27 cellular contexts compared by ENCODE assay signal in the genomic region with DNA sequence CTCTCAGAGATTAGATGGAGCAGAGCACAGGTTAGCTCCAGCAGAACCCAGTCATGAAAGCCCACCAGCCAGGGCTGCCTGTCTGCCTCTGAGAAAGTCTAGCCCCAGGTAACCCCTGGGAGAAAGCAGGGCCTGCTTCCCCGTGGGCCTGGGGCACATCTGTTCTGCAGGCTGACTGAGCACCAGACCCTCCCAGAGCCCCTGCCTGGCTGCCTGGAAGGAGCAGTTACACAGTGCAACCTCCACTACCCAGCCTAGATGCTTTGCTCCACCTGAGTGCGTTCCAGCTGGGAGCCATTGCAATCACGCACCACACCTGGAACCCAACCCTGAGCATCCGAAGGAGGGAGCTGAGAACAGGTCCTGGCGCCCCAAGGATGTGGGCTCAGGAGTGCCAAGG. TPM values are rescaled to one million over a fixed set of nuclear protein-coding genes. Genes with fewer than 3 reads are reported as not detected.
DNase-seq lines count a peak whose midpoint lies in the region; ATAC-seq, FAIRE-seq and TF ChIP-seq lines count a peak whose summit lies in the region.
"Had no signal": no experiment of that assay in that cellular context is flagged by ENCODE, and none has a peak within 500 bp of the region (broad histone marks: within the 10 kb centered on the region; RNA-seq: fewer than 3 reads in every experiment).

No MANE protein-coding gene starts in this region.

- 0% methylated on average over 1 of the region's 5 CpGs for WGBS in HepG2 (ENCODE audit: low lambda C conversion rate)

- H3K4me1 ChIP-seq in OCI-LY3 (ENCODE audit: low read length) (peaks cover 10% of the 10 kb centered on the region), HepG2 (ENCODE audit: insufficient read depth, low read length) (0 out of 2 replicates have a peak, but pooled peaks cover 10% of the 10 kb centered on the region)
- H3K4me1 ChIP-seq: transverse colon had no signal

- in situ Hi-C loops in HepG2 (cut with HindIII; ENCODE audit: extremely low pct_ligation_motif_present, low pct_unique_long_range_greater_than_20kb) = loop anchor here (5.0 to 25.0 kb wide), 2 partner anchors 292 to 542 kb away; a partner anchor contains a TSS

- POLR2A ChIA-PET in BJ (lab: Charles Lee) (no interaction called here), HepG2 (lab: Yijun Ruan, JAX) (no interaction called here)

- H2AFZ ChIP-seq in OCI-LY3 (ENCODE audit: low read depth, low read length) (peak overlapping the region; percentile 66; the same call in 1 of the 2 replicates), HepG2 (ENCODE audit: low read length) (no peak overlapping the region)
- H2AFZ ChIP-seq: GM23248, PC-9 had no signal

- H3K4me3 ChIP-seq in BJ (ENCODE audit: low read depth, low read length) (no peak overlapping the region), OCI-LY3 (ENCODE audit: low read length) (no peak overlapping the region), HepG2 (replicated peaks in 1 of 3; ENCODE audit: insufficient read depth in 1 of 3, low read depth in 2 of 3, low read length in 3 of 3) (no peak overlapping the region)
- H3K4me3 ChIP-seq: BLaER1 treated with 17β-estradiol and CSF1 and Interleukin-3, amounts not matched to agents 10 nM and 100 nM; GM23248; ovary; PC-9; transverse colon had no signal

- peak overlapping the region; percentile 34; the same call in 1 of the 2 replicates for H3K4me2 ChIP-seq in OCI-LY3 (ENCODE audit: low read length)
- H3K4me2 ChIP-seq in HepG2 (ENCODE audit: low read depth, low read length) = no peak overlapping the region
- H3K4me2 ChIP-seq: BLaER1 treated with 17β-estradiol and CSF1 and Interleukin-3, amounts not matched to agents 10 nM and 100 nM had no signal

- DNase-seq in BJ (ENCODE audit: low read depth) = no peak
- no peak for DNase-seq in HepG2 (ENCODE audit: low spot score)
- no peak for DNase-seq in stimulated activated CD4-positive, alpha-beta T cell treated with anti-CD3 and anti-CD28 coated beads, Interleukin-12 subunit alpha, Interleukin-12 subunit beta, amount 100 ng/mL, for 4 hours
- DNase-seq in NCI-H1417 (lab: John Stamatoyannopoulos, UW) = no peak
- DNase-seq in DMS114 treated with DMSO at 0.1 percent for 48 hours (lab: John Stamatoyannopoulos, UW; ENCODE audit: unreplicated experiment) = no peak
- DNase-seq: amniotic stem cell, KG1, NCI-H510A, ovary, T1000 had no signal

- intact Hi-C loops in HepG2 (cut with micrococcal nuclease; ENCODE audit: unreplicated experiment) = loop anchor here (1.0 to 10.0 kb wide), 3 partner anchors 141 to 534 kb away; no protein-coding TSS in a partner anchor

- CTCF ChIA-PET in BJ (lab: Yijun Ruan, JAX) (interaction anchor here (0.5 to 3.3 kb wide), 8 partner anchors 11 to 603 kb away, joined by 3 to 52 read pairs (median 4); no protein-coding TSS in a partner anchor), HepG2 (lab: Yijun Ruan, JAX; ENCODE audit: low intra/inter-chr PET ratio, low total read pairs) (interaction anchor here (1.2 to 5.3 kb wide), 2 partner anchors 140 to 289 kb away, joined by 4 to 104 read pairs; no protein-coding TSS in a partner anchor)

- H4K20me1 ChIP-seq in OCI-LY3 (ENCODE audit: insufficient read depth, low read length) (no peaks in the 10 kb centered on the region), HepG2 (ENCODE audit: insufficient read depth, low read length) (no peaks in the 10 kb centered on the region)
- H4K20me1 ChIP-seq: BLaER1 treated with 17β-estradiol and CSF1 and Interleukin-3, amounts not matched to agents 10 nM and 100 nM had no signal

- no peaks in the 10 kb centered on the region for H3K79me2 ChIP-seq in OCI-LY3 (ENCODE audit: low read length)
- H3K79me2 ChIP-seq in HepG2 (ENCODE audit: insufficient read depth, low read length) = no peaks in the 10 kb centered on the region

- H3K27ac ChIP-seq in OCI-LY3 (ENCODE audit: low read length) = no peak overlapping the region
- no peak overlapping the region for H3K27ac ChIP-seq in HepG2 (ENCODE audit: extremely low read length, insufficient read depth, low read length)
- H3K27ac ChIP-seq: BLaER1 treated with 17β-estradiol and CSF1 and Interleukin-3, amounts not matched to agents 10 nM and 100 nM; brain microvascular endothelial cell; GM23248; ovary; PC-9; transverse colon; WERI-Rb-1 had no signal

- H3K9me3 ChIP-seq in OCI-LY3 (ENCODE audit: insufficient read depth, low read length) (no peaks in the 10 kb centered on the region), HepG2 (ENCODE audit: low read length) (no peaks in the 10 kb centered on the region)
- H3K9me3 ChIP-seq: BLaER1 treated with 17β-estradiol and CSF1 and Interleukin-3, amounts not matched to agents 10 nM and 100 nM; ovary; transverse colon had no signal

- ATAC-seq in HG02678 (IDR thresholded peaks at IDR 0.05; ENCODE audit: unreplicated experiment) = peak; percentile 3
- peak; percentile 34; the same call in 2 of the 3 replicates for ATAC-seq in HepG2
- no peak for ATAC-seq in esophagus mucosa

- FAIRE-seq in HepG2 (lab: Jason Lieb, UNC) = no peak
- FAIRE-seq: HTR-8/SVneo had no signal

- H3K36me3 ChIP-seq in BJ (ENCODE audit: control insufficient read depth, insufficient read depth, low read length) (no peaks in the 10 kb centered on the region), OCI-LY3 (replicated peaks; ENCODE audit: low read depth, low read length) (no peaks in the 10 kb centered on the region), HepG2 (replicated peaks in 1 of 2; ENCODE audit: control insufficient read depth in 1 of 2, insufficient read depth in 2 of 2, low read length in 2 of 2) (no peaks in the 10 kb centered on the region)
- H3K36me3 ChIP-seq: BLaER1 treated with 17β-estradiol and CSF1 and Interleukin-3, amounts not matched to agents 10 nM and 100 nM; brain microvascular endothelial cell; ovary; transverse colon; WERI-Rb-1 had no signal

- H3K27me3 ChIP-seq in BJ (ENCODE audit: control insufficient read depth, insufficient read depth, low read length) = no peaks in the 10 kb centered on the region
- 0 out of 2 replicates have a peak, but pooled peaks cover 8% of the 10 kb centered on the region for H3K27me3 ChIP-seq in OCI-LY3 (ENCODE audit: low read depth, low read length)
- H3K27me3 ChIP-seq in HepG2 (ENCODE audit: control insufficient read depth in 1 of 2, insufficient read depth in 2 of 2, low read length in 2 of 2) = no peaks in the 10 kb centered on the region
- H3K27me3 ChIP-seq: BLaER1 treated with 17β-estradiol and CSF1 and Interleukin-3, amounts not matched to agents 10 nM and 100 nM; brain microvascular endothelial cell; ovary; transverse colon had no signal

- 0 out of 2 replicates have a peak, but pooled peaks have one; percentile 3 for TF ChIP-seq CTCF in BJ (IDR thresholded peaks at IDR 0.05; ENCODE audit: insufficient read depth, low read depth, low read length)
- TF ChIP-seq CTCF in OCI-LY3 (IDR thresholded peaks at IDR 0.05; ENCODE audit: low read depth, low read length) = no peak
- TF ChIP-seq CTCF in HepG2 (CRISPR knock-in tag; IDR thresholded peaks at IDR 0.05) = no peak

- no peak for TF ChIP-seq EP300 in HepG2 (IDR thresholded peaks at IDR 0.05; ENCODE audit: low read depth in 2 of 2, low read length in 2 of 2)
- no peak for TF ChIP-seq EP300 in HepG2 (CRISPR knock-in tag; IDR thresholded peaks at IDR 0.05; ENCODE audit: borderline replicate concordance)

- BruUV-seq in HepG2 (replicated peaks; lab: Mats Ljungman, UMichigan) = no TSS peak

- H3K9ac ChIP-seq in OCI-LY3 (ENCODE audit: low read length) = no peak overlapping the region
- no peak overlapping the region for H3K9ac ChIP-seq in HepG2 (ENCODE audit: insufficient read depth, low read depth, low read length)
- H3K9ac ChIP-seq: BLaER1 treated with 17β-estradiol and CSF1 and Interleukin-3, amounts not matched to agents 10 nM and 100 nM; GM23248 had no signal

- TF ChIP-seq RAD21 in HepG2 (CRISPR knock-in tag; IDR thresholded peaks at IDR 0.05) = no peak

- no peak for TF ChIP-seq POLR2A in HepG2 (IDR thresholded peaks at IDR 0.05; ENCODE audit: insufficient read depth in 1 of 2, low read depth in 2 of 2, low read length in 2 of 2)

RNA-seq across cellular contexts. Expression of a gene that starts 24.7 kb away (rescaled TPM):
- polyA plus RNA-seq in BJ (2011; rRNA removed) = not detected in 2 replicates
- polyA minus RNA-seq in BJ (2011; rRNA and poly(A)+ RNA removed) = not detected in 2 replicates
- total RNA-seq in HepG2 (2016; rRNA removed; fragmentation: Illumina TruSeq; extraction: Trizol) = not detected in 2 replicates
- total RNA-seq in HepG2 (2016; cell fraction: cytosol; rRNA removed; fragmentation: Illumina TruSeq; extraction: Trizol; ENCODE audit: low read depth) = not detected in 2 replicates
- not detected in 2 replicates for total RNA-seq in HepG2 (2016; cell fraction: insoluble cytoplasmic fraction; rRNA removed; fragmentation: Illumina TruSeq; extraction: Trizol)
- total RNA-seq in HepG2 (2016; cell fraction: membrane; rRNA removed; fragmentation: Illumina TruSeq; extraction: Trizol) = not detected in 2 replicates
- not detected in 2 replicates for total RNA-seq in HepG2 (2016; cell fraction: nucleus; rRNA removed; fragmentation: Illumina TruSeq; extraction: Trizol)
- polyA plus RNA-seq in HepG2 (2011; rRNA removed) = not detected in 2 replicates
- polyA plus RNA-seq in HepG2 (2011; cell fraction: cytosol; rRNA removed) = not detected in 2 replicates
- polyA plus RNA-seq in HepG2 (2011; cell fraction: nucleus; rRNA removed) = not detected in 2 replicates
- not detected in 2 replicates for polyA plus RNA-seq in HepG2 (2012)
- not detected in 2 replicates for polyA plus RNA-seq in HepG2 (2016; cell fraction: cytosol; fragmentation: Illumina TruSeq; extraction: Trizol; ENCODE audit: low read depth)
- polyA plus RNA-seq in HepG2 (2016; cell fraction: insoluble cytoplasmic fraction; fragmentation: Illumina TruSeq; extraction: Trizol; ENCODE audit: low read depth) = not detected in 2 replicates
- not detected in 2 replicates for polyA plus RNA-seq in HepG2 (2016; cell fraction: membrane; fragmentation: Illumina TruSeq; extraction: Trizol; ENCODE audit: low read depth)
- polyA plus RNA-seq in HepG2 (2016; cell fraction: nucleus; fragmentation: Illumina TruSeq; extraction: Trizol; ENCODE audit: insufficient read depth, low read depth) = not detected in 2 replicates
- polyA minus RNA-seq in HepG2 (2011; rRNA and poly(A)+ RNA removed; ENCODE audit: low replicate concordance) = not detected in 2 replicates
- polyA minus RNA-seq in HepG2 (2011; cell fraction: cytosol; rRNA and poly(A)+ RNA removed) = not detected in 2 replicates
- polyA minus RNA-seq in HepG2 (2011; cell fraction: nucleus; rRNA and poly(A)+ RNA removed) = not detected in 2 replicates
- total RNA-seq in esophagus mucosa = not detected
- total RNA-seq: cerebellum; endothelial cell of umbilical vein; GM23248; kidney epithelial cell; lower leg skin; naive thymus-derived CD8-positive, alpha-beta T cell; ovary; PC-9; renal cortical epithelial cell; skeletal muscle tissue; transverse colon had no signal
- polyA plus RNA-seq: endothelial cell of umbilical vein; GM23248; naive thymus-derived CD8-positive, alpha-beta T cell; ovary had no signal

RNA-seq across cellular contexts. Expression of a gene that starts 46.6 kb away (rescaled TPM):
- polyA plus RNA-seq in BJ (2011; rRNA removed) = not detected in 2 replicates
- polyA minus RNA-seq in BJ (2011; rRNA and poly(A)+ RNA removed) = not detected in 2 replicates
- total RNA-seq in HepG2 (2016; rRNA removed; fragmentation: Illumina TruSeq; extraction: Trizol) = not detected in 2 replicates
- not detected in 2 replicates for total RNA-seq in HepG2 (2016; cell fraction: cytosol; rRNA removed; fragmentation: Illumina TruSeq; extraction: Trizol; ENCODE audit: low read depth)
- not detected in 2 replicates for total RNA-seq in HepG2 (2016; cell fraction: insoluble cytoplasmic fraction; rRNA removed; fragmentation: Illumina TruSeq; extraction: Trizol)
- total RNA-seq in HepG2 (2016; cell fraction: membrane; rRNA removed; fragmentation: Illumina TruSeq; extraction: Trizol) = not detected in 2 replicates
- total RNA-seq in HepG2 (2016; cell fraction: nucleus; rRNA removed; fragmentation: Illumina TruSeq; extraction: Trizol) = not detected in 2 replicates
- polyA plus RNA-seq in HepG2 (2011; rRNA removed) = not detected in 2 replicates
- polyA plus RNA-seq in HepG2 (2011; cell fraction: cytosol; rRNA removed) = not detected in 2 replicates
- not detected in 2 replicates for polyA plus RNA-seq in HepG2 (2011; cell fraction: nucleus; rRNA removed)
- polyA plus RNA-seq in HepG2 (2012) = not detected in 2 replicates
- polyA plus RNA-seq in HepG2 (2016; cell fraction: cytosol; fragmentation: Illumina TruSeq; extraction: Trizol; ENCODE audit: low read depth) = not detected in 2 replicates
- polyA plus RNA-seq in HepG2 (2016; cell fraction: insoluble cytoplasmic fraction; fragmentation: Illumina TruSeq; extraction: Trizol; ENCODE audit: low read depth) = not detected in 2 replicates
- not detected in 2 replicates for polyA plus RNA-seq in HepG2 (2016; cell fraction: membrane; fragmentation: Illumina TruSeq; extraction: Trizol; ENCODE audit: low read depth)
- polyA plus RNA-seq in HepG2 (2016; cell fraction: nucleus; fragmentation: Illumina TruSeq; extraction: Trizol; ENCODE audit: insufficient read depth, low read depth) = not detected in 2 replicates
- not detected in 2 replicates for polyA minus RNA-seq in HepG2 (2011; rRNA and poly(A)+ RNA removed; ENCODE audit: low replicate concordance)
- not detected in 2 replicates for polyA minus RNA-seq in HepG2 (2011; cell fraction: cytosol; rRNA and poly(A)+ RNA removed)
- not detected in 2 replicates for polyA minus RNA-seq in HepG2 (2011; cell fraction: nucleus; rRNA and poly(A)+ RNA removed)
- total RNA-seq in esophagus mucosa = not detected
- total RNA-seq: cerebellum; endothelial cell of umbilical vein; GM23248; kidney epithelial cell; lower leg skin; naive thymus-derived CD8-positive, alpha-beta T cell; ovary; PC-9; renal cortical epithelial cell; skeletal muscle tissue; transverse colon had no signal
- polyA plus RNA-seq: endothelial cell of umbilical vein; GM23248; naive thymus-derived CD8-positive, alpha-beta T cell; ovary had no signal
